ENCODE assay signal across 1 cellular context in genomic region chr6:6590530-6590929, GRCh38.
TF ChIP-seq lines count a peak whose summit lies in the region.

No MANE protein-coding gene starts in this region.

TF ChIP-seq in GM12878, 131 proteins besides CTCF, POLR2A, EP300 and RAD21:
- TF ChIP-seq WRNIP1 (IDR thresholded peaks at IDR 0.05; ENCODE audit: borderline replicate concordance, low read depth, low read length) (0 out of 2 replicates have a peak, but pooled peaks have one; percentile 61), SKIL (IDR thresholded peaks at IDR 0.05; ENCODE audit: low read depth, poor library complexity, severe bottlenecking) (no peak)
